9 cellular contexts compared by ENCODE assay signal in genomic region chr6:149054559-149055194, GRCh38.
DNase-seq lines count a peak whose midpoint lies in the region; ATAC-seq and TF ChIP-seq lines count a peak whose summit lies in the region.
"Had no signal": no experiment of that assay in that cellular context is flagged by ENCODE, and none has a peak within 500 bp of the region (broad histone marks: within the 10 kb centered on the region; RNA-seq: fewer than 3 reads in every experiment).

No MANE protein-coding gene starts in this region.

- H3K9me3 Mint-ChIP-seq in stimulated activated naive CD8-positive, alpha-beta T cell treated with anti-CD3 and anti-CD28 coated beads, Interleukin-15, Interleukin-2, amounts not matched to agents 100 ng/mL and 50 ng/mL, for 24 hours = no peaks in the 10 kb centered on the region
- H3K9me3 Mint-ChIP-seq in WTC11 (no peaks in the 10 kb centered on the region), type B pancreatic cell (no peaks in the 10 kb centered on the region)

- no peaks in the 10 kb centered on the region for H3K36me3 Mint-ChIP-seq in stimulated activated naive CD8-positive, alpha-beta T cell treated with anti-CD3 and anti-CD28 coated beads, Interleukin-15, Interleukin-2, amounts not matched to agents 100 ng/mL and 50 ng/mL, for 24 hours (ENCODE audit: low read depth)
- H3K36me3 Mint-ChIP-seq in WTC11 (peaks cover 4% of the 10 kb centered on the region), type B pancreatic cell (peaks cover 3% of the 10 kb centered on the region)

- POLR2A ChIA-PET in WTC11 (lab: Charles Lee) = no interaction called here

- H3K4me1 Mint-ChIP-seq in stimulated activated naive CD8-positive, alpha-beta T cell treated with anti-CD3 and anti-CD28 coated beads, Interleukin-15, Interleukin-2, amounts not matched to agents 100 ng/mL and 50 ng/mL, for 24 hours (ENCODE audit: low read depth) = peaks cover 33% of the 10 kb centered on the region
- H3K4me1 Mint-ChIP-seq in WTC11 (peaks cover 46% of the 10 kb centered on the region), type B pancreatic cell (ENCODE audit: unreplicated experiment) (peaks cover 21% of the 10 kb centered on the region)

- H3K4me3 Mint-ChIP-seq in stimulated activated naive CD8-positive, alpha-beta T cell treated with anti-CD3 and anti-CD28 coated beads, Interleukin-15, Interleukin-2, amounts not matched to agents 100 ng/mL and 50 ng/mL, for 24 hours = no peak overlapping the region
- H3K4me3 Mint-ChIP-seq in WTC11 (no peak overlapping the region), type B pancreatic cell (no peak overlapping the region)

- H3K27me3 Mint-ChIP-seq in stimulated activated naive CD8-positive, alpha-beta T cell treated with anti-CD3 and anti-CD28 coated beads, Interleukin-15, Interleukin-2, amounts not matched to agents 100 ng/mL and 50 ng/mL, for 24 hours = no peaks in the 10 kb centered on the region
- H3K27me3 Mint-ChIP-seq in WTC11 (ENCODE audit: low read depth) = no peaks in the 10 kb centered on the region
- H3K27me3 Mint-ChIP-seq in type B pancreatic cell = no peaks in the 10 kb centered on the region

- in situ Hi-C loops in KBM-7 (cut with MboI; ENCODE audit: low pct_unique_long_range_greater_than_20kb, low sequenced_read_pairs) = no loop called here

- no peak for ATAC-seq in stimulated activated naive CD8-positive, alpha-beta T cell treated with anti-CD3 and anti-CD28 coated beads, Interleukin-15, Interleukin-2, amounts not matched to agents 100 U/mL and 50 U/mL, for 24 hours
- ATAC-seq in HG02885 (IDR thresholded peaks at IDR 0.05; ENCODE audit: poor library complexity, unreplicated experiment) (peak; percentile 85), WTC11 (no peak)

- H3K27ac Mint-ChIP-seq in stimulated activated naive CD8-positive, alpha-beta T cell treated with anti-CD3 and anti-CD28 coated beads, Interleukin-15, Interleukin-2, amounts not matched to agents 100 ng/mL and 50 ng/mL, for 24 hours = peak overlapping the region; percentile 18
- H3K27ac Mint-ChIP-seq in WTC11 (peak overlapping the region; percentile 87), type B pancreatic cell (no peak overlapping the region)

- CTCF ChIA-PET in WTC11 (lab: Charles Lee) = interaction anchor here (1.1 to 1.4 kb wide), 2 partner anchors 9 to 377 kb away, joined by 3 to 5 read pairs; no protein-coding TSS in a partner anchor

- no peak for DNase-seq in stimulated activated naive CD8-positive, alpha-beta T cell treated with anti-CD3 and anti-CD28 coated beads, Interleukin-15, Interleukin-2, amounts not matched to agents 100 U/mL and 50 U/mL, for 24 hours
- DNase-seq in WTC11 (ENCODE audit: low spot score) (no peak), type B pancreatic cell (ENCODE audit: extremely low spot score, unreplicated experiment) (no peak), NCI-H1436 (lab: John Stamatoyannopoulos, UW) (no peak), GF-D8 (lab: John Stamatoyannopoulos, UW) (no peak), KBM-7 (no peak)
- DNase-seq: NCI-H187 had no signal

- TF ChIP-seq CTCF in WTC11 (IDR thresholded peaks at IDR 0.05) (no peak), type B pancreatic cell (conservative IDR thresholded peaks at IDR 0.05) (no peak)

TF ChIP-seq in WTC11, 78 proteins besides CTCF, POLR2A, EP300 and RAD21:
- TF ChIP-seq FOXP4 (CRISPR knock-in tag; IDR thresholded peaks at IDR 0.05) = no peak
- TF ChIP-seq ZNF232 (CRISPR knock-in tag; IDR thresholded peaks at IDR 0.05) = no peak
- TF ChIP-seq ATF1 (CRISPR knock-in tag; IDR thresholded peaks at IDR 0.05) = no peak
- no peak for TF ChIP-seq JUN (CRISPR knock-in tag; IDR thresholded peaks at IDR 0.05)
- no peak for TF ChIP-seq SOX15 (CRISPR knock-in tag; IDR thresholded peaks at IDR 0.05)
- no peak for TF ChIP-seq JAZF1 (CRISPR knock-in tag; IDR thresholded peaks at IDR 0.05)
- TF ChIP-seq, protein P1, sequence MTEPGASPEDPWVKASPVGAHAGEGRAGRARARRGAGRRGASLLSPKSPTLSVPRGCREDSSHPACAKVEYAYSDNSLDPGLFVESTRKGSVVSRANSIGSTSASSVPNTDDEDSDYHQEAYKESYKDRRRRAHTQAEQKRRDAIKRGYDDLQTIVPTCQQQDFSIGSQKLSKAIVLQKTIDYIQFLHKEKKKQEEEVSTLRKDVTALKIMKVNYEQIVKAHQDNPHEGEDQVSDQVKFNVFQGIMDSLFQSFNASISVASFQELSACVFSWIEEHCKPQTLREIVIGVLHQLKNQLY (CRISPR knock-in tag; IDR thresholded peaks at IDR 0.05) = no peak
- no peak for TF ChIP-seq GABPB1 (CRISPR knock-in tag; IDR thresholded peaks at IDR 0.05)
- TF ChIP-seq FOXP1 (CRISPR knock-in tag; IDR thresholded peaks at IDR 0.05; ENCODE audit: borderline replicate concordance) = no peak
TF ChIP-seq in WTC11: peak in this region for 0.
